Comparison of ENCODE assay signal across 1 cellular context in the genomic region with DNA sequence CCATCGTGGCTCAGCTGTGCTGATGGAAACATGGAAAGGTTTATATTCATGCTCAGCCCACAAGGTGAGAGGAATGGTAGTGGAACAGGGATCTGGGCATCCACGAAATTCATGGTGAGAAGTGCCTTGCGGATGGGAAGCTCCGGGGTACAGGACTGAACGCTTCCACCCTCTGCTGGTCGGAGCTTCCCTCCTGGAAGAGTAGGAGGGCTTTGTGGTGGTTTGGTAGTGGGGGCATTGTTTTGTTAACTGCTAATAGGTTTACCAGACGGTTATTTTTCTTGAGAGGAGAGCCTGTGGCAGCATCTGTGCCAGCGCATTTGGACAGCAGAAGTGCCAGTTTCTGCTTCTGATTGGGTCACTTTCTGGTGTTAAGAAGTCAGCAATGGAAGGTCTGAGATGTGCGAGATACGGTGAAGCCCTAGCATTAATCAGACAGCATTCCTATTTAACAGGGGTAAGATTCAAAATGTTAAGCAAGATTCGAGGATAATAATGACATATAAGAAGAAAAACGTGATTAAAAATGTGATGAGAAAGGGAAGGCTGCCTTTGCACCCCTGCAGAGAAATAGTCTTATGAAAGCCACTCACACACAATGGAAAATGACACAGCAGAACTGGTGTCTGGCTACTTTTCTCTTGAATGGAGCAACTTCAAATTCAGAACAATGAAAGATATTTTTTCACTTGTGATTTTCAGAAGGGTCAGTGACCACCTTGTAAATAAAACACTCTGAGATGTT.
TF ChIP-seq lines count a peak whose summit lies in the region.

No MANE protein-coding gene starts in this region.

TF ChIP-seq in HepG2, 621 proteins besides CTCF, POLR2A, EP300 and RAD21 (continued from another document):
- TF ChIP-seq EEA1 (CRISPR knock-in tag; IDR thresholded peaks at IDR 0.05; ENCODE audit: borderline replicate concordance) (no peak), POLR2AphosphoS5 (IDR thresholded peaks at IDR 0.05; ENCODE audit: low read depth, low read length) (no peak), CBX5 (CRISPR knock-in tag; IDR thresholded peaks at IDR 0.05; ENCODE audit: borderline replicate concordance) (no peak), HOXA9 (CRISPR knock-in tag; IDR thresholded peaks at IDR 0.05; ENCODE audit: borderline replicate concordance) (no peak), SMC3 (IDR thresholded peaks at IDR 0.05; ENCODE audit: low read length) (peak; percentile 13; the same call in 1 of the 2 replicates), STAG1 (CRISPR knock-in tag; IDR thresholded peaks at IDR 0.05) (peak; percentile 29), ZNF549 (CRISPR knock-in tag; IDR thresholded peaks at IDR 0.05) (no peak), ZNF563 (CRISPR knock-in tag; IDR thresholded peaks at IDR 0.05) (no peak), NR2C2 (CRISPR knock-in tag; IDR thresholded peaks at IDR 0.05; ENCODE audit: borderline replicate concordance) (no peak), XBP1 (CRISPR knock-in tag; IDR thresholded peaks at IDR 0.05) (no peak), KMT2A (CRISPR knock-in tag; IDR thresholded peaks at IDR 0.05) (no peak)
- TF ChIP-seq, protein P1, sequence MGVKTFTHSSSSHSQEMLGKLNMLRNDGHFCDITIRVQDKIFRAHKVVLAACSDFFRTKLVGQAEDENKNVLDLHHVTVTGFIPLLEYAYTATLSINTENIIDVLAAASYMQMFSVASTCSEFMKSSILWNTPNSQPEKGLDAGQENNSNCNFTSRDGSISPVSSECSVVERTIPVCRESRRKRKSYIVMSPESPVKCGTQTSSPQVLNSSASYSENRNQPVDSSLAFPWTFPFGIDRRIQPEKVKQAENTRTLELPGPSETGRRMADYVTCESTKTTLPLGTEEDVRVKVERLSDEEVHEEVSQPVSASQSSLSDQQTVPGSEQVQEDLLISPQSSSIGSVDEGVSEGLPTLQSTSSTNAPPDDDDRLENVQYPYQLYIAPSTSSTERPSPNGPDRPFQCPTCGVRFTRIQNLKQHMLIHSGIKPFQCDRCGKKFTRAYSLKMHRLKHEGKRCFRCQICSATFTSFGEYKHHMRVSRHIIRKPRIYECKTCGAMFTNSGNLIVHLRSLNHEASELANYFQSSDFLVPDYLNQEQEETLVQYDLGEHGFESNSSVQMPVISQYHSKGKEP (CRISPR knock-in tag; IDR thresholded peaks at IDR 0.05), result no peak
- TF ChIP-seq, protein P2, sequence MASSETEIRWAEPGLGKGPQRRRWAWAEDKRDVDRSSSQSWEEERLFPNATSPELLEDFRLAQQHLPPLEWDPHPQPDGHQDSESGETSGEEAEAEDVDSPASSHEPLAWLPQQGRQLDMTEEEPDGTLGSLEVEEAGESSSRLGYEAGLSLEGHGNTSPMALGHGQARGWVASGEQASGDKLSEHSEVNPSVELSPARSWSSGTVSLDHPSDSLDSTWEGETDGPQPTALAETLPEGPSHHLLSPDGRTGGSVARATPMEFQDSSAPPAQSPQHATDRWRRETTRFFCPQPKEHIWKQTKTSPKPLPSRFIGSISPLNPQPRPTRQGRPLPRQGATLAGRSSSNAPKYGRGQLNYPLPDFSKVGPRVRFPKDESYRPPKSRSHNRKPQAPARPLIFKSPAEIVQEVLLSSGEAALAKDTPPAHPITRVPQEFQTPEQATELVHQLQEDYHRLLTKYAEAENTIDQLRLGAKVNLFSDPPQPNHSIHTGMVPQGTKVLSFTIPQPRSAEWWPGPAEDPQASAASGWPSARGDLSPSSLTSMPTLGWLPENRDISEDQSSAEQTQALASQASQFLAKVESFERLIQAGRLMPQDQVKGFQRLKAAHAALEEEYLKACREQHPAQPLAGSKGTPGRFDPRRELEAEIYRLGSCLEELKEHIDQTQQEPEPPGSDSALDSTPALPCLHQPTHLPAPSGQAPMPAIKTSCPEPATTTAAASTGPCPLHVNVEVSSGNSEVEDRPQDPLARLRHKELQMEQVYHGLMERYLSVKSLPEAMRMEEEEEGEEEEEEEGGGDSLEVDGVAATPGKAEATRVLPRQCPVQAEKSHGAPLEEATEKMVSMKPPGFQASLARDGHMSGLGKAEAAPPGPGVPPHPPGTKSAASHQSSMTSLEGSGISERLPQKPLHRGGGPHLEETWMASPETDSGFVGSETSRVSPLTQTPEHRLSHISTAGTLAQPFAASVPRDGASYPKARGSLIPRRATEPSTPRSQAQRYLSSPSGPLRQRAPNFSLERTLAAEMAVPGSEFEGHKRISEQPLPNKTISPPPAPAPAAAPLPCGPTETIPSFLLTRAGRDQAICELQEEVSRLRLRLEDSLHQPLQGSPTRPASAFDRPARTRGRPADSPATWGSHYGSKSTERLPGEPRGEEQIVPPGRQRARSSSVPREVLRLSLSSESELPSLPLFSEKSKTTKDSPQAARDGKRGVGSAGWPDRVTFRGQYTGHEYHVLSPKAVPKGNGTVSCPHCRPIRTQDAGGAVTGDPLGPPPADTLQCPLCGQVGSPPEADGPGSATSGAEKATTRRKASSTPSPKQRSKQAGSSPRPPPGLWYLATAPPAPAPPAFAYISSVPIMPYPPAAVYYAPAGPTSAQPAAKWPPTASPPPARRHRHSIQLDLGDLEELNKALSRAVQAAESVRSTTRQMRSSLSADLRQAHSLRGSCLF (CRISPR knock-in tag; IDR thresholded peaks at IDR 0.05; ENCODE audit: borderline replicate concordance), result no peak
TF ChIP-seq in HepG2: peak in this region for 2.
